1 cellular context compared by ENCODE assay signal in genomic region chr11:18526521-18527296, GRCh38.
A peak's percentile ranks its signal among the peaks of the same experiment; 100 is the strongest.
TF ChIP-seq lines count a peak whose summit lies in the region.

Gene TSG101, minus strand, starts transcription at chr11:18526942. Its CDS starts 126 bp downstream, at chr11:18526816.

TF ChIP-seq in HEK293, 187 proteins besides CTCF, POLR2A, EP300 and RAD21 (continued from another document and continues in another):
- TF ChIP-seq YY1 (tag by site-specific recombination; IDR thresholded peaks at IDR 0.05): peak; percentile 83
- no peak for TF ChIP-seq SETDB1 (IDR thresholded peaks at IDR 0.05; ENCODE audit: insufficient read length, low read length)
- TF ChIP-seq PRDM6 (tag by site-specific recombination; IDR thresholded peaks at IDR 0.05): no peak
- TF ChIP-seq PRDM2 (tag by site-specific recombination; IDR thresholded peaks at IDR 0.05; ENCODE audit: borderline replicate concordance): no peak
- no peak for TF ChIP-seq HOXA7 (CRISPR knock-in tag; IDR thresholded peaks at IDR 0.05; ENCODE audit: borderline replicate concordance)
- TF ChIP-seq ZNF354C (tag by site-specific recombination; IDR thresholded peaks at IDR 0.05; ENCODE audit: borderline replicate concordance, low read depth): no peak
- no peak for TF ChIP-seq ZNF324 (tag by site-specific recombination; IDR thresholded peaks at IDR 0.05)
- TF ChIP-seq ZBTB26 (tag by site-specific recombination; optimal IDR thresholded peaks at IDR 0.05): peak; percentile 68
- no peak for TF ChIP-seq ZNF19 (tag by site-specific recombination; IDR thresholded peaks at IDR 0.05; ENCODE audit: low read depth)
- TF ChIP-seq ZNF18 (tag by site-specific recombination; IDR thresholded peaks at IDR 0.05): no peak
- no peak for TF ChIP-seq ZNF140 (tag by site-specific recombination; IDR thresholded peaks at IDR 0.05)
- TF ChIP-seq GLI2 (tag by site-specific recombination; IDR thresholded peaks at IDR 0.05; ENCODE audit: borderline replicate concordance, low read depth): no peak
- no peak for TF ChIP-seq ZNF174 (tag by site-specific recombination; IDR thresholded peaks at IDR 0.05)
- TF ChIP-seq GLI4 (tag by site-specific recombination; IDR thresholded peaks at IDR 0.05): no peak
- TF ChIP-seq ZNF112 (tag by site-specific recombination; IDR thresholded peaks at IDR 0.05): no peak
- TF ChIP-seq ZNF433 (tag by site-specific recombination; IDR thresholded peaks at IDR 0.05; ENCODE audit: low read depth): no peak
- TF ChIP-seq ZSCAN18 (tag by site-specific recombination; IDR thresholded peaks at IDR 0.05): no peak
- peak; percentile 87 for TF ChIP-seq KLF8 (tag by site-specific recombination; IDR thresholded peaks at IDR 0.05)
- TF ChIP-seq PATZ1 (tag by site-specific recombination; IDR thresholded peaks at IDR 0.05): peak; percentile 91
- TF ChIP-seq ZXDB (tag by site-specific recombination; IDR thresholded peaks at IDR 0.05): peak; percentile 100
- 0 out of 2 replicates have a peak, but pooled peaks have one; percentile 10 for TF ChIP-seq PBX3 (CRISPR knock-in tag; IDR thresholded peaks at IDR 0.05)
- TF ChIP-seq ZNF792 (tag by site-specific recombination; IDR thresholded peaks at IDR 0.05): no peak
- no peak for TF ChIP-seq ZNF394 (tag by site-specific recombination; IDR thresholded peaks at IDR 0.05; ENCODE audit: borderline replicate concordance)
- TF ChIP-seq GFI1B (tag by site-specific recombination; IDR thresholded peaks at IDR 0.05): no peak
- TF ChIP-seq ZNF654 (tag by site-specific recombination; IDR thresholded peaks at IDR 0.05; ENCODE audit: low read depth): no peak
- 0 out of 2 replicates have a peak, but pooled peaks have one; percentile 35 for TF ChIP-seq ZNF692 (tag by site-specific recombination; IDR thresholded peaks at IDR 0.05)
- TF ChIP-seq PRDM10 (tag by site-specific recombination; IDR thresholded peaks at IDR 0.05): peak; percentile 91
- peak; percentile 43; the same call in 1 of the 2 replicates for TF ChIP-seq KLF17 (tag by site-specific recombination; IDR thresholded peaks at IDR 0.05)
- TF ChIP-seq ZNF707 (tag by site-specific recombination; IDR thresholded peaks at IDR 0.05): no peak
- no peak for TF ChIP-seq ZNF747 (tag by site-specific recombination; IDR thresholded peaks at IDR 0.05)
- no peak for TF ChIP-seq MYNN (tag by site-specific recombination; IDR thresholded peaks at IDR 0.05; ENCODE audit: borderline replicate concordance)
- TF ChIP-seq ZNF585B (tag by site-specific recombination; IDR thresholded peaks at IDR 0.05): no peak
